Comparison of ENCODE assay signal across 30 cellular contexts in genomic region chr6:134604014-134604676, GRCh38.
"Had no signal": no experiment of that assay in that cellular context is flagged by ENCODE, and none has a peak within 500 bp of the region (broad histone marks: within the 10 kb centered on the region; RNA-seq: fewer than 3 reads in every experiment).

No MANE protein-coding gene starts in this region.

- DNase-seq: activated CD4-positive, alpha-beta T cell treated with anti-CD3 and anti-CD28 coated beads for 1 hour; activated CD4-positive, alpha-beta T cell treated with anti-CD3 and anti-CD28 coated beads, Interleukin-2, amount 10 ng/mL, durations not matched to agents 24 days and 14 days; activated CD4-positive, alpha-beta T cell treated with anti-CD3 and anti-CD28 coated beads, Interleukin-2, amount 50 U/mL, for 4 hours; activated CD4-positive, CD25-positive, alpha-beta regulatory T cell; activated CD8-positive, alpha-beta T cell treated with anti-CD3 and anti-CD28 coated beads for 36 hours; activated effector memory CD4-positive, alpha-beta T cell treated with anti-CD3 and anti-CD28 coated beads, Interleukin-2, amount 50 U/mL, for 16 hours; activated naive CD4-positive, alpha-beta T cell; activated naive CD4-positive, alpha-beta T cell treated with anti-CD3 and anti-CD28 coated beads, Interleukin-2, amount 50 U/mL, for 16 hours; activated naive CD8-positive, alpha-beta T cell treated with anti-CD3 and anti-CD28 coated beads for 36 hours; activated T-cell treated with anti-CD3 and anti-CD28 coated beads, Interleukin-2, amount 50 U/mL, for 1 hour; activated T-cell treated with anti-CD3 and anti-CD28 coated beads, Interleukin-2, amount 50 U/mL, for 72 hours; amniotic stem cell; Karpas-422; KBM-7; NCI-H1048; NCI-H1105 treated with DMSO at 0.1 percent for 48 hours; NCI-H1436; NCI-H1694; NCI-H1930; NCI-H345; NCI-H524 treated with DMSO at 0.1 percent for 48 hours; SHP77; SJCRH30; T1000; WERI-Rb-1 had no signal

- H3K27me3 ChIP-seq: ascending aorta, cardiac muscle cell, SJCRH30 had no signal

- H3K4me3 Mint-ChIP-seq: activated CD4-positive, alpha-beta T cell treated with anti-CD3 and anti-CD28 coated beads, Interleukin-2, amount 10 ng/mL, durations not matched to agents 24 days and 14 days; activated CD8-positive, alpha-beta T cell treated with anti-CD3 and anti-CD28 coated beads for 36 hours; activated naive CD8-positive, alpha-beta T cell treated with anti-CD3 and anti-CD28 coated beads for 36 hours; activated T-cell treated with anti-CD3 and anti-CD28 coated beads, Interleukin-2, amount 50 U/mL, for 72 hours; activated T-helper 17 cell treated with anti-CD3 and anti-CD28 coated beads, Interleukin-2, amount 50 U/mL, for 72 hours had no signal

- H3K9me3 ChIP-seq: ascending aorta, SJCRH30 had no signal

- H3K9me3 Mint-ChIP-seq: activated T-helper 17 cell treated with anti-CD3 and anti-CD28 coated beads, Interleukin-2, amount 50 U/mL, for 72 hours had no signal

- H3K4me3 ChIP-seq: ascending aorta, cardiac muscle cell, SJCRH30, SK-N-MC had no signal

- H3K27ac ChIP-seq: ascending aorta, cardiac muscle cell, SJCRH30, SK-N-MC, WERI-Rb-1 had no signal

- H3K27me3 Mint-ChIP-seq: activated CD4-positive, alpha-beta T cell treated with anti-CD3 and anti-CD28 coated beads, Interleukin-2, amount 10 ng/mL, durations not matched to agents 24 days and 14 days; activated CD8-positive, alpha-beta T cell treated with anti-CD3 and anti-CD28 coated beads for 36 hours; activated naive CD8-positive, alpha-beta T cell treated with anti-CD3 and anti-CD28 coated beads for 36 hours; activated T-helper 17 cell treated with anti-CD3 and anti-CD28 coated beads, Interleukin-2, amount 50 U/mL, for 72 hours had no signal

- H3K36me3 ChIP-seq: ascending aorta, cardiac muscle cell, SJCRH30, WERI-Rb-1 had no signal

- H3K27ac Mint-ChIP-seq: activated CD4-positive, alpha-beta T cell treated with anti-CD3 and anti-CD28 coated beads, Interleukin-2, amount 10 ng/mL, durations not matched to agents 24 days and 14 days; activated CD8-positive, alpha-beta T cell treated with anti-CD3 and anti-CD28 coated beads for 36 hours; activated naive CD8-positive, alpha-beta T cell treated with anti-CD3 and anti-CD28 coated beads for 36 hours; activated T-cell treated with anti-CD3 and anti-CD28 coated beads, Interleukin-2, amount 50 U/mL, for 72 hours; activated T-helper 17 cell treated with anti-CD3 and anti-CD28 coated beads, Interleukin-2, amount 50 U/mL, for 72 hours had no signal

- H3K4me1 ChIP-seq: ascending aorta, SJCRH30 had no signal

- H3K4me1 Mint-ChIP-seq: activated CD4-positive, alpha-beta T cell treated with anti-CD3 and anti-CD28 coated beads, Interleukin-2, amount 10 ng/mL, durations not matched to agents 24 days and 14 days; activated naive CD8-positive, alpha-beta T cell treated with anti-CD3 and anti-CD28 coated beads for 36 hours had no signal

- ATAC-seq: activated CD8-positive, alpha-beta T cell treated with anti-CD3 and anti-CD28 coated beads for 36 hours; activated T-cell treated with anti-CD3 and anti-CD28 coated beads, Interleukin-2, amount 50 U/mL, for 72 hours; activated T-helper 17 cell treated with anti-CD3 and anti-CD28 coated beads, Interleukin-2, amount 50 U/mL, for 72 hours; Panc1 had no signal
